ENCODE assay signal across 7 cellular contexts in genomic region chr3:97301114-97301513, GRCh38.
"Had no signal": no experiment of that assay in that cellular context is flagged by ENCODE, and none has a peak within 500 bp of the region (broad histone marks: within the 10 kb centered on the region; RNA-seq: fewer than 3 reads in every experiment).

No MANE protein-coding gene starts in this region.

- FAIRE-seq: H54 had no signal

- DNase-seq: GOT3, H9, HCEC 1CT, Kasumi-1, KG1 had no signal

- H3K27ac ChIP-seq: HL-60 had no signal
